8 cellular contexts compared by ENCODE assay signal in genomic region chr17:3669548-3669947, GRCh38. TPM values are rescaled to one million over a fixed set of nuclear protein-coding genes. Genes with fewer than 3 reads are reported as not detected.
DNase-seq lines count a peak whose midpoint lies in the region; ATAC-seq and TF ChIP-seq lines count a peak whose summit lies in the region.

No MANE protein-coding gene starts in this region.

- H3K4me1 ChIP-seq in liver (ENCODE audit: control insufficient read depth in 4 of 4, insufficient read depth in 4 of 4, low read length in 3 of 4) (peaks cover 0 to 24% (median 23%) of the 10 kb centered on the region in 4 donors), thyroid gland (peaks cover 14 to 25% of the 10 kb centered on the region in 2 donors)

- H3K27me3 ChIP-seq in liver (ENCODE audit: control insufficient read depth in 4 of 4, insufficient read depth in 4 of 4, low read length in 3 of 4) (no peaks in the 10 kb centered on the region), thyroid gland (no peaks in the 10 kb centered on the region)

- H3K4me3 ChIP-seq in liver (ENCODE audit: low read depth in 1 of 3, low read length in 3 of 3) (peak overlapping the region in 2 of 3 donors; percentile 94 to 98), thyroid gland (replicated peaks in 1 of 3) (peak overlapping the region in 2 of 3 donors; percentile 83 to 99)

- peak overlapping the region; percentile 96 for H3K27ac Mint-ChIP-seq in activated T-cell treated with anti-CD3 and anti-CD28 coated beads, Interleukin-2, amount 50 U/mL, for 24 hours
- H3K27ac Mint-ChIP-seq in activated naive CD8-positive, alpha-beta T cell treated with anti-CD3 and anti-CD28 coated beads, Interleukin-2, amount 10 ng/mL, durations not matched to agents 7 days and 5 days, result peak overlapping the region; percentile 79

- H3K9me3 ChIP-seq in liver (ENCODE audit: control insufficient read depth in 4 of 4, low read length in 3 of 4) (no peaks in the 10 kb centered on the region), thyroid gland (no peaks in the 10 kb centered on the region)

- H3K4me1 Mint-ChIP-seq in activated T-cell treated with anti-CD3 and anti-CD28 coated beads, Interleukin-2, amount 50 U/mL, for 24 hours (ENCODE audit: low read depth), result peaks cover 35% of the 10 kb centered on the region
- H3K4me1 Mint-ChIP-seq in activated naive CD8-positive, alpha-beta T cell treated with anti-CD3 and anti-CD28 coated beads, Interleukin-2, amount 10 ng/mL, durations not matched to agents 7 days and 5 days, result peaks cover 12% of the 10 kb centered on the region

- TF ChIP-seq POLR2A in thyroid gland (IDR thresholded peaks at IDR 0.05), result no peak

- WGBS in liver, result 49% methylated on average over 12 of the region's 12 CpGs
- WGBS in thyroid gland, 2 donors, result 39 to 43% methylated on average over 11 to 12 of the region's 12 CpGs

- ATAC-seq in activated naive CD8-positive, alpha-beta T cell treated with anti-CD3 and anti-CD28 coated beads, Interleukin-2, amount 10 ng/mL, durations not matched to agents 7 days and 5 days (ENCODE audit: low read depth), result no peak

- intact Hi-C loops in thyroid gland (cut with DNase I), result no loop called here

- peak overlapping the region; percentile 12 to 46 for H3K9ac ChIP-seq in liver (ENCODE audit: low read depth in 1 of 2, low read length in 2 of 2)

- H3K36me3 ChIP-seq in liver (ENCODE audit: control insufficient read depth in 4 of 4, insufficient read depth in 3 of 4, low read depth in 1 of 4, low read length in 3 of 4), result peaks cover 0 to 3% (median under 1%) of the 10 kb centered on the region in 4 donors
- peaks cover under 1 to 4% of the 10 kb centered on the region in 2 donors for H3K36me3 ChIP-seq in thyroid gland

- no peaks in the 10 kb centered on the region for H3K9me3 Mint-ChIP-seq in activated T-cell treated with anti-CD3 and anti-CD28 coated beads, Interleukin-2, amount 50 U/mL, for 24 hours
- H3K9me3 Mint-ChIP-seq in activated naive CD8-positive, alpha-beta T cell treated with anti-CD3 and anti-CD28 coated beads, Interleukin-2, amount 10 ng/mL, durations not matched to agents 7 days and 5 days, result no peaks in the 10 kb centered on the region

- peaks cover 41% of the 10 kb centered on the region for H3K36me3 Mint-ChIP-seq in activated T-cell treated with anti-CD3 and anti-CD28 coated beads, Interleukin-2, amount 50 U/mL, for 24 hours (ENCODE audit: low read depth)
- H3K36me3 Mint-ChIP-seq in activated naive CD8-positive, alpha-beta T cell treated with anti-CD3 and anti-CD28 coated beads, Interleukin-2, amount 10 ng/mL, durations not matched to agents 7 days and 5 days, result peaks cover 3% of the 10 kb centered on the region

- H3K27ac ChIP-seq in liver (ENCODE audit: low read depth in 1 of 2, low read length in 2 of 2), result no peak overlapping the region
- H3K27ac ChIP-seq in thyroid gland, result no peak overlapping the region

- H3K27me3 Mint-ChIP-seq in activated T-cell treated with anti-CD3 and anti-CD28 coated beads, Interleukin-2, amount 50 U/mL, for 24 hours, result no peaks in the 10 kb centered on the region
- H3K27me3 Mint-ChIP-seq in activated naive CD8-positive, alpha-beta T cell treated with anti-CD3 and anti-CD28 coated beads, Interleukin-2, amount 10 ng/mL, durations not matched to agents 7 days and 5 days, result no peaks in the 10 kb centered on the region

- POLR2A ChIA-PET in activated naive CD8-positive, alpha-beta T cell treated with anti-CD3 and anti-CD28 coated beads, Interleukin-2, amount 10 ng/mL, durations not matched to agents 7 days and 5 days (lab: Charles Lee), result interaction anchor here (0.7 to 1.0 kb wide), 3 partner anchors 34 to 248 kb away, joined by 3 to 8 read pairs (median 3); partner anchors contain the start of genes CTNS and SHPK

- TF ChIP-seq RAD21 in liver (IDR thresholded peaks at IDR 0.05), result no peak

- peak overlapping the region; percentile 95 for H3K4me3 Mint-ChIP-seq in activated T-cell treated with anti-CD3 and anti-CD28 coated beads, Interleukin-2, amount 50 U/mL, for 24 hours
- H3K4me3 Mint-ChIP-seq in activated naive CD8-positive, alpha-beta T cell treated with anti-CD3 and anti-CD28 coated beads, Interleukin-2, amount 10 ng/mL, durations not matched to agents 7 days and 5 days, result peak overlapping the region; percentile 92

- TF ChIP-seq CTCF in liver (IDR thresholded peaks at IDR 0.05; ENCODE audit: low read depth, low read length, missing input control) (no peak), thyroid gland (IDR thresholded peaks at IDR 0.05) (no peak)

- DNase-seq in activated T-cell treated with anti-CD3 and anti-CD28 coated beads, Interleukin-2, amount 50 U/mL, for 24 hours, result no peak
- DNase-seq in activated T-cell treated with anti-CD3 and anti-CD28 coated beads, Interleukin-2, amount 50 U/mL, for 48 hours, result no peak
- no peak for DNase-seq in activated naive CD8-positive, alpha-beta T cell treated with anti-CD3 and anti-CD28 coated beads, Interleukin-2, amount 10 ng/mL, durations not matched to agents 7 days and 5 days
- no peak for DNase-seq in thyroid gland
- DNase-seq in UCSD-AML1 (lab: John Stamatoyannopoulos, UW; ENCODE audit: unreplicated experiment), result no peak
- DNase-seq in NCI-H69 (lab: John Stamatoyannopoulos, UW), result no peak
- DNase-seq in NCI-H1105 treated with DMSO at 0.1 percent for 48 hours (lab: John Stamatoyannopoulos, UW), result no peak

TF ChIP-seq in liver, 16 proteins besides CTCF, POLR2A, EP300 and RAD21:
- TF ChIP-seq NR2F2 (IDR thresholded peaks at IDR 0.05) (no peak), HNF4G (IDR thresholded peaks at IDR 0.05) (no peak), FOXA2 (IDR thresholded peaks at IDR 0.05) (no peak), YY1 (IDR thresholded peaks at IDR 0.05) (no peak), ZBTB33 (IDR thresholded peaks at IDR 0.05) (no peak), JUND (IDR thresholded peaks at IDR 0.05) (no peak), HNF4A (conservative IDR thresholded peaks at IDR 0.05) (no peak), RXRA (IDR thresholded peaks at IDR 0.05) (no peak), ATF3 (IDR thresholded peaks at IDR 0.05) (no peak), EGR1 (IDR thresholded peaks at IDR 0.05; ENCODE audit: low read depth in 2 of 2) (no peak)

RNA-seq across cellular contexts. Expression of gene EMC6, which starts 0.9 kb away (rescaled TPM):
- total RNA-seq in activated naive CD8-positive, alpha-beta T cell treated with anti-CD3 and anti-CD28 coated beads, Interleukin-2, amount 10 ng/mL, durations not matched to agents 7 days and 5 days, result 10 to 100 TPM; 31.1 to 34.6 TPM
- 10 to 100 TPM; 12.3 to 15.3 TPM for total RNA-seq in liver
- 100 to 1,000 TPM in 1 of 2 donors, 10 to 100 TPM in 1; 80.0 to 107 TPM for polyA plus RNA-seq in liver
- total RNA-seq in thyroid gland, result 10 to 100 TPM in 2 of 4 donors, 1 to 10 TPM in 2; 4.1 to 17.3 (median 11.5) TPM

RNA-seq across cellular contexts. Expression of gene TAX1BP3, which starts 1.2 kb away (rescaled TPM):
- 10 to 100 TPM; 18.5 to 18.8 TPM for total RNA-seq in activated naive CD8-positive, alpha-beta T cell treated with anti-CD3 and anti-CD28 coated beads, Interleukin-2, amount 10 ng/mL, durations not matched to agents 7 days and 5 days
- 10 to 100 TPM; 11.9 to 19.8 TPM for total RNA-seq in liver
- polyA plus RNA-seq in liver, result 10 to 100 TPM; 20.1 to 27.7 TPM
- total RNA-seq in thyroid gland, result 100 to 1,000 TPM in 2 of 4 donors, 10 to 100 TPM in 2; 62.9 to 151 (median 120) TPM

RNA-seq across cellular contexts. Expression of gene P2RX5, which starts 26.4 kb away (rescaled TPM):
- 10 to 100 TPM; 17.2 to 19.0 TPM for total RNA-seq in activated naive CD8-positive, alpha-beta T cell treated with anti-CD3 and anti-CD28 coated beads, Interleukin-2, amount 10 ng/mL, durations not matched to agents 7 days and 5 days
- total RNA-seq in liver (1 to 10 TPM; 1.2 to 1.8 TPM), thyroid gland (under 1 TPM in 1 of 4 donors, not detected in 3; 0.54 TPM)
- 1 to 10 TPM in 1 of 2 donors, under 1 TPM in 1; 0.31 to 1.1 TPM for polyA plus RNA-seq in liver

RNA-seq across cellular contexts. Expression of gene CTNS, which starts 33.0 kb away (rescaled TPM):
- 10 to 100 TPM in 1 of 2 experiments, 1 to 10 TPM in 1; 8.5 to 10.0 TPM for total RNA-seq in activated naive CD8-positive, alpha-beta T cell treated with anti-CD3 and anti-CD28 coated beads, Interleukin-2, amount 10 ng/mL, durations not matched to agents 7 days and 5 days
- total RNA-seq in liver (10 to 100 TPM in 1 of 2 donors, 1 to 10 TPM in 1; 8.1 to 15.3 TPM), thyroid gland (10 to 100 TPM; 21.4 to 36.6 (median 28.6) TPM)
- 10 to 100 TPM in 1 of 2 donors, 1 to 10 TPM in 1; 6.6 to 11.0 TPM for polyA plus RNA-seq in liver

RNA-seq across cellular contexts. Expression of gene SHPK, which starts 33.5 kb away (rescaled TPM):
- 10 to 100 TPM; 11.8 to 12.2 TPM for total RNA-seq in activated naive CD8-positive, alpha-beta T cell treated with anti-CD3 and anti-CD28 coated beads, Interleukin-2, amount 10 ng/mL, durations not matched to agents 7 days and 5 days
- 10 to 100 TPM in 1 of 2 donors, 1 to 10 TPM in 1; 9.3 to 66.6 TPM for total RNA-seq in liver
- 10 to 100 TPM; 16.5 to 17.4 TPM for polyA plus RNA-seq in liver
- 10 to 100 TPM; 16.1 to 18.4 (median 17.6) TPM for total RNA-seq in thyroid gland

Comparison
In these comparisons a context has a peak if more than half of its experiments do, and no peak if none do; other contexts are left out.
1. RNA of gene P2RX5, which starts 26.4 kb away (total RNA-seq): 17.2 to 19.0 TPM in activated naive CD8-positive, alpha-beta T cell treated with anti-CD3 and anti-CD28 coated beads, Interleukin-2, amount 10 ng/mL, durations not matched to agents 7 days and 5 days; 1.2 to 1.8 TPM in liver and 0.54 TPM in thyroid gland; every median in the first group is over 4 times any median in the second.